ENCODE assay signal across 1 cellular context in genomic region chr19:6393074-6393981, GRCh38.
TF ChIP-seq lines count a peak whose summit lies in the region.

TSS of gene GTF2F1 (minus strand) at chr19:6393164. CDS start at chr19:6392995, 169 bp downstream.

TF ChIP-seq in K562, 482 proteins besides CTCF, POLR2A, EP300 and RAD21 (continued from another document and continues in another):
- TF ChIP-seq MYC (IDR thresholded peaks at IDR 0.05; ENCODE audit: low read depth, low read length) (0 out of 2 replicates have a peak, but pooled peaks have one; percentile 25), MYC (CRISPR knock-in tag; IDR thresholded peaks at IDR 0.05; ENCODE audit: borderline replicate concordance, low read depth) (no peak), CEBPZ (IDR thresholded peaks at IDR 0.05; ENCODE audit: borderline replicate concordance, low read depth, low read length) (no peak), NR2F6 (CRISPR knock-in tag; IDR thresholded peaks at IDR 0.05) (no peak), CHD2 (IDR thresholded peaks at IDR 0.05; ENCODE audit: low read depth, low read length) (no peak), HMG20B (CRISPR knock-in tag; IDR thresholded peaks at IDR 0.05) (no peak), BRD9 (IDR thresholded peaks at IDR 0.05; ENCODE audit: low read depth, partially characterized antibody) (no peak), CHD7 (IDR thresholded peaks at IDR 0.05; ENCODE audit: low read depth, low read length) (no peak), RFX1 (IDR thresholded peaks at IDR 0.05) (peak; percentile 98), ARID3B (CRISPR knock-in tag; IDR thresholded peaks at IDR 0.05; ENCODE audit: borderline replicate concordance) (no peak), ZKSCAN3 (CRISPR knock-in tag; IDR thresholded peaks at IDR 0.05) (no peak), RBM14 (IDR thresholded peaks at IDR 0.05; ENCODE audit: borderline replicate concordance, insufficient read depth, low read depth, low read length) (no peak), SPI1 (IDR thresholded peaks at IDR 0.05; ENCODE audit: borderline replicate concordance, low read depth, low read length) (no peak), TEAD2 (tag; IDR thresholded peaks at IDR 0.05) (no peak), RFX7 (CRISPR knock-in tag; IDR thresholded peaks at IDR 0.05) (no peak), MIER1 (IDR thresholded peaks at IDR 0.05; ENCODE audit: low read depth) (no peak), ILK (tag; IDR thresholded peaks at IDR 0.05; ENCODE audit: borderline replicate concordance, low read depth) (no peak), SIN3A (IDR thresholded peaks at IDR 0.05; ENCODE audit: borderline replicate concordance in 2 of 2, control insufficient read depth in 1 of 2, low read depth in 2 of 2, low read length in 2 of 2) (peak; percentile 83 to 96; a peak in 3 of 4 replicates), MCM5 (IDR thresholded peaks at IDR 0.05; ENCODE audit: low read depth) (no peak), ZNF134 (CRISPR knock-in tag; conservative IDR thresholded peaks at IDR 0.05) (no peak), ZNF780A (CRISPR knock-in tag; IDR thresholded peaks at IDR 0.05) (no peak), ZBTB7A (IDR thresholded peaks at IDR 0.05; ENCODE audit: borderline replicate concordance, control insufficient read depth, low read depth, low read length) (peak; percentile 85), ZKSCAN8 (CRISPR knock-in tag; IDR thresholded peaks at IDR 0.05) (no peak), ZNF668 (CRISPR knock-in tag; IDR thresholded peaks at IDR 0.05) (no peak), ZNF512 (tag; IDR thresholded peaks at IDR 0.05) (no peak), ZNF324 (CRISPR knock-in tag; IDR thresholded peaks at IDR 0.05) (no peak), SIX5 (IDR thresholded peaks at IDR 0.05; ENCODE audit: borderline replicate concordance in 1 of 2, insufficient read depth in 1 of 2, low read depth in 1 of 2, low read length in 2 of 2) (no peak), PCBP1 (IDR thresholded peaks at IDR 0.05; ENCODE audit: low read depth, low read length, poor library complexity, severe bottlenecking) (no peak), NCOA2 (IDR thresholded peaks at IDR 0.05; ENCODE audit: partially characterized antibody in 2 of 2) (no peak), ZNF239 (CRISPR knock-in tag; IDR thresholded peaks at IDR 0.05) (no peak), ZBTB8A (IDR thresholded peaks at IDR 0.05; ENCODE audit: partially characterized antibody) (no peak), GABPB1 (CRISPR knock-in tag; IDR thresholded peaks at IDR 0.05) (peak; percentile 98), RBM34 (IDR thresholded peaks at IDR 0.05; ENCODE audit: borderline replicate concordance, insufficient read depth, low read length) (no peak), STAT5B (CRISPR knock-in tag; IDR thresholded peaks at IDR 0.05) (no peak), CBX2 (IDR thresholded peaks at IDR 0.05; ENCODE audit: insufficient read depth, low read length, poor library complexity, severe bottlenecking) (no peak), ZNF165 (CRISPR knock-in tag; IDR thresholded peaks at IDR 0.05; ENCODE audit: borderline replicate concordance) (no peak), LCOR (CRISPR knock-in tag; IDR thresholded peaks at IDR 0.05) (no peak; the same call in 1 of the 2 replicates), NCOR1 (IDR thresholded peaks at IDR 0.05) (no peak), IRF2 (CRISPR knock-in tag; IDR thresholded peaks at IDR 0.05) (no peak), MTF1 (CRISPR knock-in tag; IDR thresholded peaks at IDR 0.05; ENCODE audit: borderline replicate concordance) (no peak), FOXJ3 (CRISPR knock-in tag; IDR thresholded peaks at IDR 0.05) (no peak), HOXB6 (CRISPR knock-in tag; IDR thresholded peaks at IDR 0.05; ENCODE audit: borderline replicate concordance) (no peak), SMARCA5 (IDR thresholded peaks at IDR 0.05) (no peak), BDP1 (IDR thresholded peaks at IDR 0.05; ENCODE audit: insufficient read depth, insufficient read length) (no peak), LEF1 (IDR thresholded peaks at IDR 0.05) (peak; percentile 72), ELF2 (CRISPR knock-in tag; IDR thresholded peaks at IDR 0.05) (peak; percentile 69; the same call in 1 of the 2 replicates), DDX20 (tag; IDR thresholded peaks at IDR 0.05; ENCODE audit: low read depth) (no peak), ZNF764 (CRISPR knock-in tag; IDR thresholded peaks at IDR 0.05; ENCODE audit: low read depth) (no peak), RNF219 (CRISPR knock-in tag; IDR thresholded peaks at IDR 0.05) (no peak), BRF1 (IDR thresholded peaks at IDR 0.05; ENCODE audit: borderline replicate concordance, extremely low read depth, insufficient read length) (no peak), EGR1 (conservative IDR thresholded peaks at IDR 0.05) (peak; percentile 91)
